Comparison of ENCODE assay signal across 16 cellular contexts in genomic region chr6:170440437-170440836, GRCh38.
DNase-seq lines count a peak whose midpoint lies in the region; ATAC-seq, FAIRE-seq and TF ChIP-seq lines count a peak whose summit lies in the region.
"Had no signal": no experiment of that assay in that cellular context is flagged by ENCODE, and none has a peak within 500 bp of the region (broad histone marks: within the 10 kb centered on the region; RNA-seq: fewer than 3 reads in every experiment).

No MANE protein-coding gene starts in this region.

- TF ChIP-seq CTCF in Caco-2 (IDR thresholded peaks at IDR 0.05; ENCODE audit: insufficient read depth in 1 of 2, low read depth in 1 of 2, low read length in 1 of 2, severe bottlenecking in 1 of 2, unreplicated experiment in 1 of 2) (no peak), astrocyte (IDR thresholded peaks at IDR 0.05; ENCODE audit: insufficient read depth, low read depth, low read length) (no peak), gastrocnemius medialis (IDR thresholded peaks at IDR 0.05 in 4 of 5, conservative IDR thresholded peaks at IDR 0.05 in 1 of 5) (no peak)

- no peak for FAIRE-seq in astrocyte (lab: Jason Lieb, UNC)

- peak overlapping the region; percentile 53 for H2AFZ ChIP-seq in astrocyte (ENCODE audit: low read depth, low read length)

- no peaks in the 10 kb centered on the region for H3K27me3 ChIP-seq in Caco-2 (replicated peaks; ENCODE audit: control insufficient read depth, insufficient read depth, low read length)
- no peaks in the 10 kb centered on the region for H3K27me3 ChIP-seq in astrocyte (ENCODE audit: insufficient read depth, low read length)
- no peaks in the 10 kb centered on the region for H3K27me3 ChIP-seq in gastrocnemius medialis
- H3K27me3 ChIP-seq: heart left ventricle had no signal

- TF ChIP-seq POLR2A in gastrocnemius medialis (IDR thresholded peaks at IDR 0.05) = no peak

- no peak overlapping the region for H3K4me2 ChIP-seq in astrocyte (ENCODE audit: low read length)
- H3K4me2 ChIP-seq: KMS-11 had no signal

- H3K27ac Mint-ChIP-seq in Caco-2 (ENCODE audit: unreplicated experiment) (peak overlapping the region; percentile 50), astrocyte (ENCODE audit: unreplicated experiment) (peak overlapping the region; percentile 47)
- H3K27ac Mint-ChIP-seq: CD14-positive monocyte; dendritic cell treated with granulocyte-macrophage colony-stimulating factor and Interleukin-4, amounts not matched to agents 40 ng/mL and 50 ng/mL, for 4 days had no signal

- POLR2A ChIA-PET in Caco-2 (lab: Charles Lee) = no interaction called here

- H3K36me3 Mint-ChIP-seq in Caco-2 (ENCODE audit: insufficient read depth, unreplicated experiment) = peaks cover 5% of the 10 kb centered on the region
- H3K36me3 Mint-ChIP-seq in astrocyte (ENCODE audit: low read depth, unreplicated experiment) = no peaks in the 10 kb centered on the region
- H3K36me3 Mint-ChIP-seq: CD14-positive monocyte had no signal

- H3K79me2 ChIP-seq in astrocyte (ENCODE audit: insufficient read depth, low read length) = no peaks in the 10 kb centered on the region

- H3K4me3 Mint-ChIP-seq in Caco-2 (ENCODE audit: unreplicated experiment) (no peak overlapping the region), astrocyte (ENCODE audit: unreplicated experiment) (no peak overlapping the region)
- H3K4me3 Mint-ChIP-seq: CD14-positive monocyte; dendritic cell treated with granulocyte-macrophage colony-stimulating factor and Interleukin-4, amounts not matched to agents 40 ng/mL and 50 ng/mL, for 4 days had no signal

- no peaks in the 10 kb centered on the region for H3K9me3 ChIP-seq in Caco-2
- peaks cover 2% of the 10 kb centered on the region for H3K9me3 ChIP-seq in astrocyte (ENCODE audit: insufficient read depth, low read depth, low read length)
- H3K9me3 ChIP-seq in gastrocnemius medialis = no peaks in the 10 kb centered on the region
- H3K9me3 ChIP-seq: left lung had no signal

- CTCF ChIA-PET in Caco-2 (lab: Charles Lee) = no interaction called here

- no TSS peak for BruUV-seq in Caco-2 (replicated peaks; lab: Mats Ljungman, UMichigan)

- H3K9ac ChIP-seq in astrocyte (ENCODE audit: low read length) = no peak overlapping the region
- H3K9ac ChIP-seq: KMS-11 had no signal

- no peaks in the 10 kb centered on the region for H3K27me3 Mint-ChIP-seq in Caco-2 (ENCODE audit: insufficient read depth, unreplicated experiment)
- peaks cover 12% of the 10 kb centered on the region for H3K27me3 Mint-ChIP-seq in astrocyte (ENCODE audit: low read depth, unreplicated experiment)

- H3K36me3 ChIP-seq in Caco-2 (ENCODE audit: control insufficient read depth, insufficient read depth, low read length) (no peaks in the 10 kb centered on the region), astrocyte (ENCODE audit: insufficient read depth, low read length) (no peaks in the 10 kb centered on the region), gastrocnemius medialis (no peaks in the 10 kb centered on the region)
- H3K36me3 ChIP-seq: heart left ventricle, left lung had no signal

- in situ Hi-C loops in gastrocnemius medialis (cut with MboI; ENCODE audit: low sequenced_read_pairs in 4 of 4) = no loop called here

- H4K20me1 ChIP-seq in astrocyte (ENCODE audit: insufficient read depth, low read length) = no peaks in the 10 kb centered on the region

- DNase-seq in Caco-2 = no peak
- DNase-seq in astrocyte (ENCODE audit: low read depth) = no peak
- DNase-seq in mesenteric fat pad (ENCODE audit: low spot score) = peak; percentile 73
- peak in 1 of 2 donors; percentile 16 for DNase-seq in gastrocnemius medialis
- DNase-seq in sciatic nerve (ENCODE audit: low spot score) = no peak
- no peak for DNase-seq in DMS 273 treated with DMSO at 0.1 percent for 48 hours (lab: John Stamatoyannopoulos, UW)
- no peak for DNase-seq in stimulated activated CD4-positive, alpha-beta T cell treated with anti-CD3 and anti-CD28 coated beads, Interleukin-15, amount 100 ng/mL, for 24 hours
- DNase-seq: activated CD4-positive, alpha-beta T cell treated with anti-CD3 and anti-CD28 coated beads, Interleukin-2, amount 50 U/mL, for 48 hours; heart left ventricle; NCI-H187 treated with DMSO at 0.1 percent for 48 hours; trophoblast cell had no signal

- H3K4me1 ChIP-seq in Caco-2 = peaks cover 11% of the 10 kb centered on the region
- peaks cover 25% of the 10 kb centered on the region for H3K4me1 ChIP-seq in astrocyte (ENCODE audit: insufficient read depth, low read length)
- H3K4me1 ChIP-seq in gastrocnemius medialis = peaks cover 34 to 42% of the 10 kb centered on the region in 2 donors

- H3K27ac ChIP-seq in astrocyte (ENCODE audit: low read depth, low read length) (no peak overlapping the region), gastrocnemius medialis (peak overlapping the region; percentile 84 to 97 (median 92))
- H3K27ac ChIP-seq: heart left ventricle, KMS-11, left lung had no signal

- H3K4me3 ChIP-seq in Caco-2 (ENCODE audit: low read depth, low read length) (no peak overlapping the region), astrocyte (ENCODE audit: insufficient read depth, low read depth, low read length) (no peak overlapping the region), gastrocnemius medialis (no peak overlapping the region)
- H3K4me3 ChIP-seq: heart left ventricle, left lung had no signal

- intact Hi-C loops in Caco-2 (cut with micrococcal nuclease; ENCODE audit: unreplicated experiment) = no loop called here
- intact Hi-C loops in gastrocnemius medialis (cut with DNase I; ENCODE audit: low total_unique reads) = loop anchor here (5.0 kb wide), 1 partner anchor 158 kb away; no protein-coding TSS in a partner anchor
- intact Hi-C loops in sciatic nerve (cut with DNase I) = no loop called here

- ATAC-seq in gastrocnemius medialis = no peak
- no peak for ATAC-seq in sciatic nerve
- no peak for ATAC-seq in HG03139 (IDR thresholded peaks at IDR 0.05; ENCODE audit: unreplicated experiment)
- ATAC-seq: left lung had no signal

- H3K9me3 Mint-ChIP-seq in Caco-2 (ENCODE audit: unreplicated experiment) = no peaks in the 10 kb centered on the region
- H3K9me3 Mint-ChIP-seq in astrocyte (ENCODE audit: unreplicated experiment) = peaks cover 3% of the 10 kb centered on the region

- H3K4me1 Mint-ChIP-seq in Caco-2 (ENCODE audit: low read depth, unreplicated experiment) = no peaks in the 10 kb centered on the region
- H3K4me1 Mint-ChIP-seq in astrocyte (ENCODE audit: low read depth, unreplicated experiment) = peaks cover 21% of the 10 kb centered on the region
